In the genomic region with DNA sequence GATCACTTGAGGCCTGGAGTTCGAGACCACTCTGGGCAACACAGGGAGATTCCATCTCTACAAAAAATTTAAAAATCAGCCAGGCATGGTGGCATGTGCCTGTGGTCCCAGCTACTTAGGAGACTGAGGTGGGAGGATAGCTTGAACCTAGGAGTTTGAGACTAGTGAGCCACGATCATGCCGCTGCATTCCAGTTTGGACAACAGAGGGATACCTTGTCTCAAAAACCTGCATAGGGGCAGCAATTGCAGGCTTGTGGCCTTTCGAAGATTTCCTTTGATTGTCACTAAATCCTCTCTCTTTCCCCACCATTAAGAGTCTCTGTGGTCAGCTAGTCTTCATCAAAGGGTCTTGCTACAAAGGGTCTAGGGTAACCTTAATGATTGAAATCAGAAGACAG, we compare ENCODE assay signal across 14 cellular contexts.
A peak's percentile ranks its signal among the peaks of the same experiment; 100 is the strongest.
DNase-seq lines count a peak whose midpoint lies in the region; ATAC-seq, FAIRE-seq and TF ChIP-seq lines count a peak whose summit lies in the region.
"Had no signal": no experiment of that assay in that cellular context is flagged by ENCODE, and none has a peak within 500 bp of the region (broad histone marks: within the 10 kb centered on the region; RNA-seq: fewer than 3 reads in every experiment).

No MANE protein-coding gene starts in this region.

- H3K23ac ChIP-seq in H1 (ENCODE audit: insufficient read length), result no peak overlapping the region

- no peak overlapping the region for H2BK120ac ChIP-seq in H1 (replicated peaks; ENCODE audit: low read depth, low read length)

- no peak for TF ChIP-seq EP300 in H1 (IDR thresholded peaks at IDR 0.05; ENCODE audit: borderline replicate concordance in 1 of 2, low read depth in 2 of 2, low read length in 2 of 2)
- TF ChIP-seq EP300 in stomach (IDR thresholded peaks at IDR 0.05), result no peak

- peak overlapping the region; percentile 60 for H3K4me2 ChIP-seq in SU-DHL-6 (ENCODE audit: low read depth, low read length, poor library complexity, severe bottlenecking)
- H3K4me2 ChIP-seq in H1 (ENCODE audit: insufficient read depth in 1 of 2, low read depth in 2 of 2, low read length in 2 of 2), result no peak overlapping the region

- H3K9me3 ChIP-seq in SU-DHL-6 (ENCODE audit: insufficient read depth, low read length) (no peaks in the 10 kb centered on the region), H1 (ENCODE audit: insufficient read depth in 2 of 2, low read depth in 1 of 2, low read length in 1 of 2) (no peaks in the 10 kb centered on the region), stomach (no peaks in the 10 kb centered on the region)

- H4K20me1 ChIP-seq in SU-DHL-6 (ENCODE audit: low read depth, low read length), result no peaks in the 10 kb centered on the region
- peaks cover 0 to 3% of the 10 kb centered on the region in 2 experiments for H4K20me1 ChIP-seq in H1 (replicated peaks in 1 of 2; ENCODE audit: control insufficient read depth in 1 of 2, insufficient read depth in 2 of 2, low read length in 2 of 2)

- H3K4me3 ChIP-seq in SU-DHL-6 (ENCODE audit: insufficient read depth, low read length, poor library complexity, severe bottlenecking) (no peak overlapping the region), H1 (ENCODE audit: extremely low read depth in 1 of 4, insufficient read depth in 2 of 4, low read depth in 3 of 4, low read length in 4 of 4) (no peak overlapping the region), stomach (no peak overlapping the region)
- H3K4me3 ChIP-seq: PC-9 had no signal

- H2BK5ac ChIP-seq in H1 (ENCODE audit: low read depth, low read length), result no peak overlapping the region

- H3K56ac ChIP-seq in H1 (replicated peaks; ENCODE audit: insufficient read length, low read depth, low read length), result no peak overlapping the region

- H3K79me1 ChIP-seq in H1 (ENCODE audit: low read depth, low read length), result peaks cover 4% of the 10 kb centered on the region

- H2AK5ac ChIP-seq in H1 (ENCODE audit: low read depth, low read length), result no peak overlapping the region; the same call in 1 of the 2 replicates

- H3K27me3 Mint-ChIP-seq in activated naive CD4-positive, alpha-beta T cell treated with anti-CD3 and anti-CD28 coated beads for 36 hours (ENCODE audit: low read depth), result no peaks in the 10 kb centered on the region

- H3K14ac ChIP-seq in H1 (ENCODE audit: insufficient read length), result no peak overlapping the region

- peaks cover 7% of the 10 kb centered on the region for H3K36me3 Mint-ChIP-seq in activated naive CD4-positive, alpha-beta T cell treated with anti-CD3 and anti-CD28 coated beads for 36 hours (ENCODE audit: low read depth)

- H3K23me2 ChIP-seq in H1 (ENCODE audit: low read depth, low read length), result no peaks in the 10 kb centered on the region; the same call in 1 of the 2 replicates

- H4K8ac ChIP-seq in H1 (ENCODE audit: extremely low read depth, insufficient read depth, low read length), result no peak overlapping the region

- H3K18ac ChIP-seq in H1 (ENCODE audit: extremely low read depth, low read length), result no peak overlapping the region

- no peak overlapping the region for H2BK12ac ChIP-seq in H1 (ENCODE audit: low read depth, low read length)

- H2BK15ac ChIP-seq in H1 (ENCODE audit: low read length), result no peak overlapping the region

- no peak overlapping the region for H4K5ac ChIP-seq in H1 (ENCODE audit: insufficient read length, low read depth, low read length)

- H3K27ac ChIP-seq in SU-DHL-6 (ENCODE audit: low read depth, low read length) (no peak overlapping the region), H1 (ENCODE audit: low read depth, low read length) (no peak overlapping the region), stomach (peak overlapping the region in 4 of 5 donors; percentile 17 to 86 (median 75))

- H3K4ac ChIP-seq in H1 (replicated peaks; ENCODE audit: insufficient read length, low read depth, low read length), result no peak overlapping the region

- peak overlapping the region; percentile 99 for H3K27ac Mint-ChIP-seq in activated naive CD4-positive, alpha-beta T cell treated with anti-CD3 and anti-CD28 coated beads for 36 hours

- no peaks in the 10 kb centered on the region for H3K36me3 ChIP-seq in SU-DHL-6 (ENCODE audit: low read length)
- H3K36me3 ChIP-seq in H1 (ENCODE audit: control insufficient read depth in 2 of 4, insufficient read depth in 4 of 4, low read length in 3 of 4), result no peaks in the 10 kb centered on the region
- no peaks in the 10 kb centered on the region for H3K36me3 ChIP-seq in stomach

- TF ChIP-seq CTCF in SU-DHL-6 (IDR thresholded peaks at IDR 0.05; ENCODE audit: insufficient read depth, low read length, poor library complexity, severe bottlenecking) (no peak), H1 (IDR thresholded peaks at IDR 0.05; ENCODE audit: control extremely low read depth in 1 of 3, insufficient read depth in 1 of 3, low read depth in 1 of 3, low read length in 3 of 3) (no peak), stomach (IDR thresholded peaks at IDR 0.05) (no peak)

- TF ChIP-seq POLR2A in H1 (IDR thresholded peaks at IDR 0.05; ENCODE audit: control extremely low read depth in 1 of 2, low read depth in 2 of 2, low read length in 2 of 2), result no peak
- no peak for TF ChIP-seq POLR2A in stomach (IDR thresholded peaks at IDR 0.05)

- no peaks in the 10 kb centered on the region for H3K27me3 ChIP-seq in SU-DHL-6 (ENCODE audit: low read length)
- H3K27me3 ChIP-seq in H1 (replicated peaks in 1 of 4; ENCODE audit: control insufficient read depth in 3 of 4, extremely low read depth in 1 of 4, insufficient read depth in 3 of 4, low read length in 3 of 4), result no peaks in the 10 kb centered on the region
- no peaks in the 10 kb centered on the region for H3K27me3 ChIP-seq in stomach

- no peak for FAIRE-seq in H1 (lab: Jason Lieb, UNC)
- FAIRE-seq: urothelium cell line had no signal

- H3K9me2 ChIP-seq in SU-DHL-6 (replicated peaks; ENCODE audit: insufficient read depth, low read length), result no peaks in the 10 kb centered on the region

- POLR2A ChIA-PET in H1 (lab: Charles Lee; ENCODE audit: partially characterized antibody), result interaction anchor here (0.6 to 1.7 kb wide), 3 partner anchors 10 to 96 kb away, joined by 3 read pairs; no protein-coding TSS in a partner anchor

- H3K79me2 ChIP-seq in SU-DHL-6 (ENCODE audit: insufficient read depth, low read length) (no peaks in the 10 kb centered on the region), H1 (ENCODE audit: control insufficient read depth in 1 of 2, insufficient read depth in 2 of 2, low read length in 2 of 2) (peaks cover 5 to 34% of the 10 kb centered on the region in 2 experiments; a peak in 3 of 4 replicates)

- no peak for DNase-seq in activated naive CD4-positive, alpha-beta T cell treated with anti-CD3 and anti-CD28 coated beads for 36 hours
- no peak for DNase-seq in activated naive CD4-positive, alpha-beta T cell treated with Interleukin-2 at 50 U/mL for 16 hours
- no peak for DNase-seq in H1 (ENCODE audit: low read depth in 1 of 2, low spot score in 2 of 2)
- DNase-seq in stomach, result no peak
- DNase-seq in ecto neural progenitor cell (ENCODE audit: low spot score), result no peak
- DNase-seq in activated CD4-positive, CD25-positive, alpha-beta regulatory T cell (lab: John Stamatoyannopoulos, UW), result no peak
- DNase-seq: GOT3; NCI-H1048; NCI-H345; PC-9; stimulated activated CD4-positive, alpha-beta T cell treated with anti-CD3 and anti-CD28 coated beads, Interleukin-12 subunit alpha, Interleukin-12 subunit beta, amount 100 ng/mL, for 4 hours had no signal

- no peak for ATAC-seq in GM19324 (IDR thresholded peaks at IDR 0.05; ENCODE audit: low FRiP score, unreplicated experiment)

- intact Hi-C loops in activated naive CD4-positive, alpha-beta T cell treated with anti-CD3 and anti-CD28 coated beads for 36 hours (cut with micrococcal nuclease), result loop anchor here (2.0 to 10.0 kb wide), 6 partner anchors 35 to 1778 kb away; a partner anchor contains a TSS
- intact Hi-C loops in stomach (cut with DNase I; ENCODE audit: low total_unique reads), result no loop called here

- H3K4me1 Mint-ChIP-seq in activated naive CD4-positive, alpha-beta T cell treated with anti-CD3 and anti-CD28 coated beads for 36 hours (ENCODE audit: low read depth), result peaks cover 74% of the 10 kb centered on the region

- H3K4me1 ChIP-seq in H1 (replicated peaks in 1 of 4; ENCODE audit: control insufficient read depth in 3 of 4, insufficient read depth in 4 of 4, low read length in 3 of 4) (peaks cover 1 to 11% (median 7%) of the 10 kb centered on the region in 4 experiments; a peak in 5 of 7 replicates), stomach (peaks cover 57 to 99% (median 69%) of the 10 kb centered on the region in 4 donors)

- WGBS in H1 (ENCODE audit: extremely low coverage in 1 of 2, insufficient coverage in 1 of 2, insufficient read length in 1 of 2, insufficient replicate concordance in 2 of 2, low coverage in 1 of 2, low lambda C conversion rate in 2 of 2, missing lambda C conversion rate in 1 of 2), 2 experiments, result 94% methylated on average over 4 of the region's 4 CpGs; no CpG with 5 or more reads in 1 of the 2 experiments
- 90 to 97% (median 94%) methylated on average over 4 of the region's 4 CpGs for WGBS in stomach, 5 donors

- H3K9ac ChIP-seq in SU-DHL-6 (ENCODE audit: low read length) (no peak overlapping the region), H1 (replicated peaks in 1 of 4; ENCODE audit: extremely low read depth in 1 of 4, low read depth in 3 of 4, low read length in 3 of 4) (no peak overlapping the region)

- no peaks in the 10 kb centered on the region for H3F3A ChIP-seq in SU-DHL-6 (ENCODE audit: insufficient read depth)

- H2AFZ ChIP-seq in SU-DHL-6 (ENCODE audit: low read depth, low read length, severe bottlenecking), result no peak overlapping the region
- no peak overlapping the region for H2AFZ ChIP-seq in H1 (ENCODE audit: low read length)
- H2AFZ ChIP-seq: PC-9 had no signal

- no peak overlapping the region for H4K91ac ChIP-seq in H1 (replicated peaks; ENCODE audit: insufficient read length, low read length)

- peak; percentile 8 to 11; a peak in 1 of 4 replicates for TF ChIP-seq RAD21 in H1 (IDR thresholded peaks at IDR 0.05 in 1 of 2, conservative IDR thresholded peaks at IDR 0.05 in 1 of 2; ENCODE audit: low read depth in 2 of 2, low read length in 2 of 2)

- H3K4me3 Mint-ChIP-seq in activated naive CD4-positive, alpha-beta T cell treated with anti-CD3 and anti-CD28 coated beads for 36 hours, result peak overlapping the region; percentile 88

- CTCF ChIA-PET in activated naive CD4-positive, alpha-beta T cell treated with anti-CD3 and anti-CD28 coated beads for 36 hours (lab: Charles Lee), result interaction anchor here (1.0 to 1.2 kb wide), 2 partner anchors 10 to 25 kb away, joined by 3 to 5 read pairs; no protein-coding TSS in a partner anchor
- CTCF ChIA-PET in H1 (lab: Charles Lee; ENCODE audit: partially characterized antibody), result interaction anchor here (0.5 to 2.2 kb wide), 2 partner anchors 8 to 55 kb away, joined by 3 to 12 read pairs; no protein-coding TSS in a partner anchor

- H3K9me3 Mint-ChIP-seq in activated naive CD4-positive, alpha-beta T cell treated with anti-CD3 and anti-CD28 coated beads for 36 hours, result no peaks in the 10 kb centered on the region

- H2BK20ac ChIP-seq in H1 (ENCODE audit: low read length), result no peak overlapping the region

TF ChIP-seq in H1, 55 proteins besides CTCF, POLR2A, EP300 and RAD21 (continues in another document):
- no peak for TF ChIP-seq CTBP2 (IDR thresholded peaks at IDR 0.05; ENCODE audit: borderline replicate concordance, insufficient read depth, insufficient read length, low read length)
- no peak for TF ChIP-seq SP4 (IDR thresholded peaks at IDR 0.05; ENCODE audit: low read length)
- no peak for TF ChIP-seq SAP30 (IDR thresholded peaks at IDR 0.05; ENCODE audit: insufficient read depth, insufficient replicate concordance, low read length)

Comparison
In these comparisons a context has a peak if more than half of its experiments do, and no peak if none do; other contexts are left out.
1. H3K27ac ChIP-seq: peak in stomach (4 of 5); none in SU-DHL-6 (single experiment) and H1 (single experiment).